8 cellular contexts compared by ENCODE assay signal in the genomic region with DNA sequence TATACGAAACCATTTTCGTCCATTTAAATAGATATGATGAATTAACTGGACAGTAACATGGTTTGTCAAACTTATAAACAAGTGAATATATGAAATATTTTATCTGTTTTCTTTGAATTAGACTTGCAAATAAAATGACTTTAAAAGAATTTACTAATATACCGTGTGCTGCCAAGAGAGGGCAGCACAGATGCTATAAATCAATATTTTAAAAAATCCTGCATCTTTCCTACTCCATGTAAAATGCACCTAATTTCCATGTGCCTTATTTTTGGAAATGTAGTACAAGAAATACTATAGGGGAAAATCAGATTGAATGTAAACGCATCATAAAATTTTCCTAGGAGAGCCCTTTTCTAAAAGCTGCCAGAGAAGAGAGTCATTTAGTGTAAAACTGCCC.
DNase-seq lines count a peak whose midpoint lies in the region; ATAC-seq and TF ChIP-seq lines count a peak whose summit lies in the region.

No MANE protein-coding gene starts in this region.

- ATAC-seq in HG03342 (IDR thresholded peaks at IDR 0.05; ENCODE audit: unreplicated experiment) (peak; percentile 65), left lobe of liver (peak; percentile 37), HG02870 (IDR thresholded peaks at IDR 0.05; ENCODE audit: unreplicated experiment) (no peak), HG03280 (IDR thresholded peaks at IDR 0.05; ENCODE audit: unreplicated experiment) (no peak), HG03354 (IDR thresholded peaks at IDR 0.05; ENCODE audit: poor library complexity, severe bottlenecking, unreplicated experiment) (no peak)

- H3K27ac Mint-ChIP-seq in CD14-positive monocyte = no peak overlapping the region

- TF ChIP-seq CTCF in CD14-positive monocyte (IDR thresholded peaks at IDR 0.05) (peak; percentile 71), WI38 (IDR thresholded peaks at IDR 0.05; ENCODE audit: low read depth, low read length) (peak; percentile 19; the same call in 1 of the 2 replicates)

- H3K9me3 Mint-ChIP-seq in CD14-positive monocyte = peaks cover 0 to 3% (median 0%) of the 10 kb centered on the region in 7 donors

- no peak for DNase-seq in CD14-positive monocyte (ENCODE audit: low spot score)
- DNase-seq in left lobe of liver (ENCODE audit: low spot score) = no peak
- DNase-seq in NK-92 (lab: John Stamatoyannopoulos, UW; ENCODE audit: unreplicated experiment) = no peak

- H3K36me3 Mint-ChIP-seq in CD14-positive monocyte = peaks cover 18 to 47% of the 10 kb centered on the region in 2 donors

- intact Hi-C loops in CD14-positive monocyte (cut with micrococcal nuclease) = no loop called here

- H3K4me1 Mint-ChIP-seq in CD14-positive monocyte = no peaks in the 10 kb centered on the region

- H3K27me3 Mint-ChIP-seq in CD14-positive monocyte (ENCODE audit: low read depth in 3 of 3) = peaks cover 0 to 1% (median 0%) of the 10 kb centered on the region in 3 donors

- no peak overlapping the region for H3K4me3 ChIP-seq in WI38 (ENCODE audit: low read depth, low read length)

- H3K4me3 Mint-ChIP-seq in CD14-positive monocyte = no peak overlapping the region

Comparison
In these comparisons a context has a peak if more than half of its experiments do, and no peak if none do; other contexts are left out.
1. ATAC-seq: peak in HG03342 (single experiment) and left lobe of liver (single experiment); none in HG02870 (single experiment), HG03280 (single experiment) and HG03354 (single experiment).